Comparison of ENCODE assay signal across 1 cellular context in genomic region chr7:2811476-2812118, GRCh38.
A peak's percentile ranks its signal among the peaks of the same experiment; 100 is the strongest.
TF ChIP-seq lines count a peak whose summit lies in the region.

No MANE protein-coding gene starts in this region.

TF ChIP-seq in HepG2, 621 proteins besides CTCF, POLR2A, EP300 and RAD21 (continued from another document and continues in another):
- TF ChIP-seq ZNF670 (CRISPR knock-in tag; IDR thresholded peaks at IDR 0.05; ENCODE audit: borderline replicate concordance): no peak
- peak; percentile 39 for TF ChIP-seq MAX (IDR thresholded peaks at IDR 0.05)
- 0 out of 2 replicates have a peak, but pooled peaks have one; percentile 33 for TF ChIP-seq MTA1 (CRISPR knock-in tag; IDR thresholded peaks at IDR 0.05; ENCODE audit: borderline replicate concordance)
- no peak for TF ChIP-seq ZNF224 (CRISPR knock-in tag; IDR thresholded peaks at IDR 0.05)
- no peak for TF ChIP-seq ZBTB40 (IDR thresholded peaks at IDR 0.05)
- no peak for TF ChIP-seq ZBTB40 (CRISPR knock-in tag; IDR thresholded peaks at IDR 0.05)
- TF ChIP-seq FOXK2 (IDR thresholded peaks at IDR 0.05): no peak
- TF ChIP-seq ZBTB33 (CRISPR knock-in tag; IDR thresholded peaks at IDR 0.05): 0 out of 2 replicates have a peak, but pooled peaks have one; percentile 45
- no peak for TF ChIP-seq GRHL1 (CRISPR knock-in tag; conservative IDR thresholded peaks at IDR 0.05)
- no peak for TF ChIP-seq ZBTB34 (CRISPR knock-in tag; IDR thresholded peaks at IDR 0.05)
- no peak for TF ChIP-seq SIN3B (IDR thresholded peaks at IDR 0.05; ENCODE audit: low read length)
- no peak for TF ChIP-seq ZNF878 (CRISPR knock-in tag; IDR thresholded peaks at IDR 0.05)
- no peak for TF ChIP-seq DDIT3 (CRISPR knock-in tag; IDR thresholded peaks at IDR 0.05)
- peak; percentile 57; the same call in 1 of the 2 replicates for TF ChIP-seq SAP130 (CRISPR knock-in tag; IDR thresholded peaks at IDR 0.05; ENCODE audit: low read depth)
- TF ChIP-seq NCOA5 (CRISPR knock-in tag; IDR thresholded peaks at IDR 0.05): no peak
- no peak for TF ChIP-seq CBFB (CRISPR knock-in tag; IDR thresholded peaks at IDR 0.05)
- TF ChIP-seq MIXL1 (CRISPR knock-in tag; IDR thresholded peaks at IDR 0.05): no peak
- no peak for TF ChIP-seq MAFF (IDR thresholded peaks at IDR 0.05; ENCODE audit: low read depth, low read length)
- TF ChIP-seq KAT8 (CRISPR knock-in tag; IDR thresholded peaks at IDR 0.05): peak; percentile 42; the same call in 1 of the 2 replicates
- no peak for TF ChIP-seq HMG20B (CRISPR knock-in tag; conservative IDR thresholded peaks at IDR 0.05)
- no peak for TF ChIP-seq ATF2 (CRISPR knock-in tag; IDR thresholded peaks at IDR 0.05)
- peak; percentile 42; the same call in 1 of the 2 replicates for TF ChIP-seq HNF4A (CRISPR knock-in tag; IDR thresholded peaks at IDR 0.05)
- TF ChIP-seq TIGD3 (CRISPR knock-in tag; IDR thresholded peaks at IDR 0.05; ENCODE audit: borderline replicate concordance): no peak
- TF ChIP-seq ZNF704 (CRISPR knock-in tag; IDR thresholded peaks at IDR 0.05; ENCODE audit: borderline replicate concordance): no peak
- no peak for TF ChIP-seq TRIM22 (IDR thresholded peaks at IDR 0.05)
